26 cellular contexts compared by ENCODE assay signal in the genomic region with DNA sequence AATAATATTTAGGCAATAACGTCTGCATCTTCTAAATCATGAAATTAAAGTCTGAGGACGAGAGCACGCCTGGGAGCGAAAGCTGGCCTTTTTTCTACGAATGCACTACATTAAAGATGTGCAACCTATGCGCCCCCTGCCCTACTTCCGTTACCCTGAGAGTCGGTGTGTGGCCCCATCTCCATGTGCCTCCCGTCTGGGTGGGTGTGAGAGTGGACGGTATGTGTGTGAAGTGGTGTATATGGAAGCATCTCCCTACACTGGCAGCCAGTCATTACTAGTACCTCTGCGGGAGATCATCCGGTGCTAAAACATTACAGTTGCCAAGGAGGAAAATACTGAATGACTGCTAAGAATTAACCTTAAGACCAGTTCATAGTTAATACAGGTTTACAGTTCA. TPM values are rescaled to one million over a fixed set of nuclear protein-coding genes. Genes with fewer than 3 reads are reported as not detected.
DNase-seq lines count a peak whose midpoint lies in the region; ATAC-seq lines count a peak whose summit lies in the region.
"Had no signal": no experiment of that assay in that cellular context is flagged by ENCODE, and none has a peak within 500 bp of the region (broad histone marks: within the 10 kb centered on the region; RNA-seq: fewer than 3 reads in every experiment).

No MANE protein-coding gene starts in this region.

- no peak overlapping the region for H3K18ac ChIP-seq in neuronal stem cell (ENCODE audit: low read length)

- H2BK12ac ChIP-seq in neuronal stem cell (ENCODE audit: low read length): no peak overlapping the region

- POLR2A ChIA-PET in T-cell (lab: Charles Lee): no interaction called here

- H3K27me3 Mint-ChIP-seq in activated naive CD4-positive, alpha-beta T cell treated with anti-CD3 and anti-CD28 coated beads, Interleukin-2, amount 50 U/mL, for 24 hours: no peaks in the 10 kb centered on the region
- no peaks in the 10 kb centered on the region for H3K27me3 Mint-ChIP-seq in T-cell

- H3K4me3 Mint-ChIP-seq in activated naive CD4-positive, alpha-beta T cell treated with anti-CD3 and anti-CD28 coated beads, Interleukin-2, amount 50 U/mL, for 24 hours: no peak overlapping the region
- H3K4me3 Mint-ChIP-seq in T-cell: no peak overlapping the region
- H3K4me3 Mint-ChIP-seq: CD8-positive, alpha-beta T cell; neural crest cell had no signal

- H4K91ac ChIP-seq in neuronal stem cell (ENCODE audit: low read depth, low read length, poor library complexity): no peak overlapping the region

- H2AK5ac ChIP-seq in neuronal stem cell (ENCODE audit: low read depth, low read length): no peak overlapping the region

- H3K4me1 Mint-ChIP-seq in activated naive CD4-positive, alpha-beta T cell treated with anti-CD3 and anti-CD28 coated beads, Interleukin-2, amount 50 U/mL, for 24 hours: peaks cover 13% of the 10 kb centered on the region
- peaks cover 9 to 12% (median 10%) of the 10 kb centered on the region in 3 donors for H3K4me1 Mint-ChIP-seq in T-cell

- no peaks in the 10 kb centered on the region for H3K9me3 Mint-ChIP-seq in activated naive CD4-positive, alpha-beta T cell treated with anti-CD3 and anti-CD28 coated beads, Interleukin-2, amount 50 U/mL, for 24 hours
- no peaks in the 10 kb centered on the region for H3K9me3 Mint-ChIP-seq in T-cell
- H3K9me3 Mint-ChIP-seq: CD8-positive, alpha-beta T cell; neural crest cell had no signal

- H3K9ac ChIP-seq in neuronal stem cell (ENCODE audit: low read depth, low read length, poor library complexity): no peak overlapping the region

- peaks cover 0 to 7% of the 10 kb centered on the region in 2 donors for H3K4me1 ChIP-seq in neuronal stem cell (ENCODE audit: control insufficient read depth in 2 of 2, insufficient read depth in 1 of 2, low read depth in 1 of 2, low read length in 2 of 2)

- no peak for ATAC-seq in left lobe of liver
- ATAC-seq in T-cell (replicated peaks in 1 of 4): no peak
- no peak for ATAC-seq in HG02981 (IDR thresholded peaks at IDR 0.05; ENCODE audit: unreplicated experiment)
- ATAC-seq in GM21515 (IDR thresholded peaks at IDR 0.05; ENCODE audit: unreplicated experiment): no peak
- ATAC-seq: activated CD4-positive, CD25-positive, alpha-beta regulatory T cell treated with anti-CD3 and anti-CD28 coated beads, Interleukin-2, amount 50 U/mL, for 24 hours; CD8-positive, alpha-beta T cell; foreskin keratinocyte; heart left ventricle had no signal

- no peaks in the 10 kb centered on the region for H3K9me3 ChIP-seq in neuronal stem cell (replicated peaks in 1 of 2; ENCODE audit: control insufficient read depth in 2 of 2, insufficient read depth in 1 of 2, low read depth in 1 of 2, low read length in 2 of 2)
- H3K9me3 ChIP-seq: heart left ventricle, sigmoid colon, thoracic aorta had no signal

- peak overlapping the region; percentile 29 for H3K27ac ChIP-seq in angular gyrus (ENCODE audit: low read depth, low read length)
- no peak overlapping the region for H3K27ac ChIP-seq in neuronal stem cell (replicated peaks; ENCODE audit: low read length)
- H3K27ac ChIP-seq: foreskin keratinocyte, heart left ventricle, RWPE1, sigmoid colon, thoracic aorta had no signal

- H3K27ac Mint-ChIP-seq in activated naive CD4-positive, alpha-beta T cell treated with anti-CD3 and anti-CD28 coated beads, Interleukin-2, amount 50 U/mL, for 24 hours: peak overlapping the region; percentile 17
- no peak overlapping the region for H3K27ac Mint-ChIP-seq in T-cell
- H3K27ac Mint-ChIP-seq: CD8-positive, alpha-beta T cell had no signal

- H3K79me1 ChIP-seq in neuronal stem cell (ENCODE audit: low read depth, low read length): peaks cover 5% of the 10 kb centered on the region

- H2BK5ac ChIP-seq in neuronal stem cell (ENCODE audit: low read length): no peak overlapping the region

- H3K36me3 Mint-ChIP-seq in activated naive CD4-positive, alpha-beta T cell treated with anti-CD3 and anti-CD28 coated beads, Interleukin-2, amount 50 U/mL, for 24 hours: peaks cover 16% of the 10 kb centered on the region
- H3K36me3 Mint-ChIP-seq in T-cell: peaks cover 43% of the 10 kb centered on the region

- no peak overlapping the region for H3K23ac ChIP-seq in neuronal stem cell (ENCODE audit: low read depth, low read length, poor library complexity)

- peaks cover 43 to 90% of the 10 kb centered on the region in 2 donors for H3K36me3 ChIP-seq in neuronal stem cell (replicated peaks in 1 of 2; ENCODE audit: control insufficient read depth in 2 of 2, insufficient read depth in 2 of 2, low read length in 2 of 2)

- no peak overlapping the region for H2AFZ ChIP-seq in neuronal stem cell (ENCODE audit: low read length)

- no peak for DNase-seq in activated naive CD4-positive, alpha-beta T cell (lab: John Stamatoyannopoulos, UW)
- DNase-seq in left lobe of liver (ENCODE audit: low spot score) (peak; percentile 33), neuronal stem cell (ENCODE audit: low spot score) (no peak), T-cell (no peak)
- DNase-seq: activated CD4-positive, alpha-beta T cell treated with anti-CD3 and anti-CD28 coated beads, Interleukin-2, amount 50 U/mL, for 48 hours; activated gamma-delta T cell; CD8-positive, alpha-beta T cell; effector memory CD4-positive, alpha-beta T cell; foreskin keratinocyte; Karpas-422; MV-4-11; NCI-H146; NCI-H2107; NCI-H446 treated with DMSO at 0.1 percent for 48 hours; stimulated activated CD4-positive, alpha-beta T cell treated with anti-CD3 and anti-CD28 coated beads, Interleukin-4, amount 100 ng/mL, for 4 hours; stimulated activated naive CD4-positive, alpha-beta T cell had no signal

- WGBS in neuronal stem cell (ENCODE audit: extremely low coverage in 2 of 2, insufficient read length in 2 of 2, insufficient replicate concordance in 1 of 2), 2 donors: no CpG with 5 or more reads among the region's 12 CpGs

- peaks cover 0 to 2% (median 0%) of the 10 kb centered on the region in 3 experiments for H3K27me3 ChIP-seq in neuronal stem cell (ENCODE audit: control insufficient read depth in 3 of 3, insufficient read depth in 3 of 3, low read depth in 1 of 3, low read length in 3 of 3)
- H3K27me3 ChIP-seq: foreskin keratinocyte, heart left ventricle, sigmoid colon had no signal

- H4K8ac ChIP-seq in neuronal stem cell (ENCODE audit: low read depth, low read length): no peak overlapping the region

- no peak overlapping the region for H2BK15ac ChIP-seq in neuronal stem cell (ENCODE audit: low read length)

- no peak overlapping the region for H3K4ac ChIP-seq in neuronal stem cell (ENCODE audit: low read length)

- H2BK120ac ChIP-seq in neuronal stem cell (ENCODE audit: low read depth, low read length): no peak overlapping the region

- no peak overlapping the region for H3K4me3 ChIP-seq in neuronal stem cell (ENCODE audit: low read length in 2 of 2)
- H3K4me3 ChIP-seq: heart left ventricle, sigmoid colon, thoracic aorta had no signal

- no peak overlapping the region for H3K14ac ChIP-seq in neuronal stem cell (ENCODE audit: low read length)

- CTCF ChIA-PET in T-cell (lab: Charles Lee): interaction anchor here in 1 of 2 donors (0.5 to 1.2 kb wide), 3 partner anchors 13 to 117 kb away, joined by 3 read pairs; no protein-coding TSS in a partner anchor

- H3K4me2 ChIP-seq in neuronal stem cell (ENCODE audit: insufficient read depth, low read length, poor library complexity, severe bottlenecking): no peak overlapping the region

RNA-seq across cellular contexts. Expression of gene CKB, which starts 19.3 kb away (rescaled TPM):
- total RNA-seq in left lobe of liver (10.2 TPM), T-cell (1 to 10 TPM; 4.7 to 7.6 (median 6.6) TPM)
- 418 TPM for polyA plus RNA-seq in neuronal stem cell (2013, experiment 1 of 2)
- polyA plus RNA-seq in neuronal stem cell (2013, experiment 2 of 2): 412 TPM

RNA-seq across cellular contexts. Expression of gene TRMT61A, which starts 25.7 kb away (rescaled TPM):
- total RNA-seq in left lobe of liver (6.0 TPM), T-cell (10 to 100 TPM; 10.0 to 20.3 (median 17.6) TPM)
- 2.1 TPM for polyA plus RNA-seq in neuronal stem cell (2013, experiment 1 of 2)
- polyA plus RNA-seq in neuronal stem cell (2013, experiment 2 of 2): 2.2 TPM

RNA-seq across cellular contexts. Expression of gene BAG5, which starts 59.2 kb away (rescaled TPM):
- total RNA-seq in left lobe of liver: 7.5 TPM
- 11.7 TPM for polyA plus RNA-seq in neuronal stem cell (2013, experiment 1 of 2)
- polyA plus RNA-seq in neuronal stem cell (2013, experiment 2 of 2): 11.8 TPM
- total RNA-seq in T-cell: 10 to 100 TPM; 28.2 to 36.3 (median 31.1) TPM

RNA-seq across cellular contexts. Expression of gene COA8, which starts 59.5 kb away (rescaled TPM):
- 17.1 TPM for total RNA-seq in left lobe of liver
- polyA plus RNA-seq in neuronal stem cell (2013, experiment 1 of 2): 45.8 TPM
- polyA plus RNA-seq in neuronal stem cell (2013, experiment 2 of 2): 47.5 TPM
- 10 to 100 TPM; 17.7 to 27.5 (median 22.3) TPM for total RNA-seq in T-cell
